ENCODE assay signal across 9 cellular contexts in the genomic region with DNA sequence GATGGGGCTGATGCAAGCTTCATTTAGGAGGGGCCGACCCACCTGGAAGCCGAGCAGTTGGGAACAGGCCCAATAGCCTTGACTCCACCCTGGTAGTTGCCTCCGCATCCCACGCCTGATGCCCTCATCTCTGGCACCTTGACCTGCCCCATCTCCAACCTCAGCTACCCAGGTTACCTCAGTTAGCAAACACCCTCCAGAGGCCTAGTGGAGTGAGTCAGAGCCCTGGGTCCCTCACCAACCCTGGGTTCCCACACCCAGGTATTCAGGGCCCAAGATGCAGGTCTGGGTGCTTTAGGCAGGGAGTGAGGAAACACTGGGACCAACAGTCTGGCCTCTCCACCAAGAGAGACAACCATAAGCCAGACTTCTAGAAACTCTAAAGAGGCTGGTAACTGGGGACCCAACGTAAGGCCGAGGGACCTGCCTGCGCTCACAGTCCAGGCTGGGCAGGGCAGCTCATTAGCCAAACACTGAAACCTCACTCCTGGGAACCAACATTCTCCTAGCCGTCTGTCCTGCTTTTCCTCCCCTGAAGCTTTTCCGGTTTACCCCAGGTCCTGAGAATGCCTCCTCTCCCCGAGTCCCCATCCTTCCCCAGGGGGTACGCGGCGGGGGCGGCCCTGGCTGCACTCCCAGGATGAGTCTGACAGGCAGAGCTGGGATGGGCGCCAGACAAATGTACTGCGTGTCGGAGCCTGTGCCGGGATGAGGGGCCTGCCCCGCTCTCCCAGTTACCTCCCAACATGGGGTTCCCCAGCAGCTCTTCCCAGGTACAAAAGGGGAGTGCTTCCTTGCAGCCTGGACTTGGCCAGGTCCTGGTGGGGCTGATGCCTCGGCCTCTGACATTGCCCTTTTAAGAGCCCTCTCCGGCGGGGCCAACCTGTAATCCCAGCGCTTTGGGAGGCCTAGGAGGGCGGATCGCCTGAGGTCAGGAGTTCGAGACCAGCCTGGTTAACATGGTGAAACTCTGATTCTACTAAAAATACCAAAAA. TPM values are rescaled to one million over a fixed set of nuclear protein-coding genes. Genes with fewer than 3 reads are reported as not detected.
DNase-seq lines count a peak whose midpoint lies in the region; ATAC-seq and TF ChIP-seq lines count a peak whose summit lies in the region.
"Had no signal": no experiment of that assay in that cellular context is flagged by ENCODE, and none has a peak within 500 bp of the region (broad histone marks: within the 10 kb centered on the region; RNA-seq: fewer than 3 reads in every experiment).

No MANE protein-coding gene starts in this region.

- no peaks in the 10 kb centered on the region for H3K9me3 Mint-ChIP-seq in activated naive CD4-positive, alpha-beta T cell treated with anti-CD3 and anti-CD28 coated beads, Interleukin-2, amount 50 U/mL, for 72 hours

- H3K9me3 ChIP-seq in gastroesophageal sphincter = no peaks in the 10 kb centered on the region

- H3K36me3 Mint-ChIP-seq in activated naive CD4-positive, alpha-beta T cell treated with anti-CD3 and anti-CD28 coated beads, Interleukin-2, amount 50 U/mL, for 72 hours = peaks cover 0 to 8% of the 10 kb centered on the region in 2 donors

- peak in 1 of 2 donors; percentile 34 for ATAC-seq in activated naive CD4-positive, alpha-beta T cell treated with anti-CD3 and anti-CD28 coated beads, Interleukin-2, amount 50 U/mL, for 72 hours
- peak; percentile 40 for ATAC-seq in gastroesophageal sphincter
- ATAC-seq in GM21381 (IDR thresholded peaks at IDR 0.05; ENCODE audit: unreplicated experiment) = no peak
- ATAC-seq in GM21526 (IDR thresholded peaks at IDR 0.05; ENCODE audit: low FRiP score, unreplicated experiment) = no peak

- H3K36me3 ChIP-seq in gastroesophageal sphincter (peaks cover 4 to 40% of the 10 kb centered on the region in 2 donors), rectal smooth muscle tissue (ENCODE audit: control insufficient read depth, insufficient read depth, low read length) (peaks cover 23% of the 10 kb centered on the region)

- no peak for TF ChIP-seq CTCF in gastroesophageal sphincter (IDR thresholded peaks at IDR 0.05)

- H3K9ac ChIP-seq in rectal smooth muscle tissue (ENCODE audit: low read length) = peak overlapping the region; percentile 10

- peak overlapping the region; percentile 22 to 59 for H3K27ac Mint-ChIP-seq in activated naive CD4-positive, alpha-beta T cell treated with anti-CD3 and anti-CD28 coated beads, Interleukin-2, amount 50 U/mL, for 72 hours

- H3K27me3 ChIP-seq in gastroesophageal sphincter (peaks cover 4% of the 10 kb centered on the region), rectal smooth muscle tissue (ENCODE audit: control insufficient read depth, insufficient read depth, low read length) (no peaks in the 10 kb centered on the region)

- TF ChIP-seq POLR2A in gastroesophageal sphincter (IDR thresholded peaks at IDR 0.05) = no peak

- 12 to 19% methylated on average over 5 of the region's 26 CpGs for WGBS in gastroesophageal sphincter (ENCODE audit: low coverage in 1 of 2), 2 donors

- TF ChIP-seq EP300 in gastroesophageal sphincter (IDR thresholded peaks at IDR 0.05) = no peak

- H3K4me3 ChIP-seq in gastroesophageal sphincter (peak overlapping the region in 1 of 2 donors; percentile 15), rectal smooth muscle tissue (ENCODE audit: low read length) (peak overlapping the region; percentile 26)

- H3K27ac ChIP-seq in gastroesophageal sphincter (peak overlapping the region; percentile 3 to 75 (median 72)), rectal smooth muscle tissue (ENCODE audit: low read depth, low read length) (peak overlapping the region; percentile 61)
- H3K27ac ChIP-seq: VCaP had no signal

- DNase-seq in activated naive CD4-positive, alpha-beta T cell treated with anti-CD3 and anti-CD28 coated beads, Interleukin-2, amount 50 U/mL, for 72 hours (ENCODE audit: low spot score in 2 of 2) = no peak
- DNase-seq in activated naive CD4-positive, alpha-beta T cell treated with Interleukin-2 at 50 U/mL for 16 hours = no peak
- peak; percentile 50 for DNase-seq in T1000 (lab: John Stamatoyannopoulos, UW)
- no peak for DNase-seq in NCI-H2196 (lab: John Stamatoyannopoulos, UW; ENCODE audit: unreplicated experiment)

- H3K4me1 ChIP-seq in gastroesophageal sphincter = peaks cover 0 to 32% (median 12%) of the 10 kb centered on the region in 3 donors
- peaks cover 3% of the 10 kb centered on the region for H3K4me1 ChIP-seq in rectal smooth muscle tissue (ENCODE audit: control insufficient read depth, insufficient read depth, low read length)

RNA-seq across cellular contexts. Expression of a gene that starts 8.9 kb away (rescaled TPM):
- total RNA-seq in activated naive CD4-positive, alpha-beta T cell treated with anti-CD3 and anti-CD28 coated beads, Interleukin-2, amount 50 U/mL, for 72 hours = 1 to 10 TPM in 1 of 2 donors, under 1 TPM in 1; 0.39 to 3.9 TPM
- 10 to 100 TPM in 2 of 4 donors, 1 to 10 TPM in 2; 5.7 to 18.6 (median 9.1) TPM for total RNA-seq in gastroesophageal sphincter

RNA-seq across cellular contexts. Expression of a gene that starts 26.7 kb away (rescaled TPM):
- total RNA-seq in activated naive CD4-positive, alpha-beta T cell treated with anti-CD3 and anti-CD28 coated beads, Interleukin-2, amount 50 U/mL, for 72 hours = 100 to 1,000 TPM; 179 to 273 TPM
- 100 to 1,000 TPM; 154 to 187 (median 158) TPM for total RNA-seq in gastroesophageal sphincter

RNA-seq across cellular contexts. Expression of a gene that starts 42.5 kb away (rescaled TPM):
- 10 to 100 TPM; 20.5 to 23.9 TPM for total RNA-seq in activated naive CD4-positive, alpha-beta T cell treated with anti-CD3 and anti-CD28 coated beads, Interleukin-2, amount 50 U/mL, for 72 hours
- 10 to 100 TPM in 2 of 4 donors, 1 to 10 TPM in 2; 6.9 to 26.9 (median 10.3) TPM for total RNA-seq in gastroesophageal sphincter
